In the genomic region with DNA sequence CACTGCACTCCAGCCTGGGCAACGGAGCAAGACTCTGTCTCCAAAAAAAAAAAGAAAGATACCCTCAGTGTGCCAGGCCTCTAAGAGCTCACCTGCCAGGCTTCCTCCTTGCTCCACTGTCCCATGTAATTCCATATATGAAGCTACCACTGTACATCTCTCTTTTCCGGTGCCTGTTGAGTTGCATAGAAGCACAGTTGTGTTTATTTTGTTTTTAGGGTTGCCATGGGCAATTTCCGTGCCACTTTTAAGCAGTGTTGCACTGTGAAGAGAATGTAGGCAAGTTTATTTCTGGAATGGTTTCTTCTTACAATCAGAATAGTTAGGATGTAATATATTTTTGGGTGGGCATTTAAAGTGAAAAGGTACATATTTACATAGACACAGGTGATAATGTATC, we compare ENCODE assay signal across 26 cellular contexts. TPM values are rescaled to one million over a fixed set of nuclear protein-coding genes. Genes with fewer than 3 reads are reported as not detected.
A peak's percentile ranks its signal among the peaks of the same experiment; 100 is the strongest.
DNase-seq lines count a peak whose midpoint lies in the region; ATAC-seq and TF ChIP-seq lines count a peak whose summit lies in the region.
"Had no signal": no experiment of that assay in that cellular context is flagged by ENCODE, and none has a peak within 500 bp of the region (broad histone marks: within the 10 kb centered on the region; RNA-seq: fewer than 3 reads in every experiment).

No MANE protein-coding gene starts in this region.

- H3K27ac ChIP-seq in gastroesophageal sphincter (peak overlapping the region in 3 of 4 donors; percentile 8 to 45 (median 10)), rectal smooth muscle tissue (ENCODE audit: low read depth, low read length) (peak overlapping the region; percentile 17), body of pancreas (no peak overlapping the region)
- H3K27ac ChIP-seq: right lobe of liver, stomach, upper lobe of left lung had no signal

- TF ChIP-seq CTCF in gastroesophageal sphincter (IDR thresholded peaks at IDR 0.05), result no peak
- no peak for TF ChIP-seq CTCF in body of pancreas (IDR thresholded peaks at IDR 0.05)

- H3K4me1 ChIP-seq in gastroesophageal sphincter (peaks cover 3 to 20% (median 4%) of the 10 kb centered on the region in 3 donors), rectal smooth muscle tissue (ENCODE audit: control insufficient read depth, insufficient read depth, low read length) (no peaks in the 10 kb centered on the region), body of pancreas (no peaks in the 10 kb centered on the region)
- H3K4me1 ChIP-seq: right lobe of liver had no signal

- no peak for TF ChIP-seq EP300 in gastroesophageal sphincter (IDR thresholded peaks at IDR 0.05)

- TF ChIP-seq POLR2A in gastroesophageal sphincter (IDR thresholded peaks at IDR 0.05) (no peak), body of pancreas (IDR thresholded peaks at IDR 0.05) (no peak)

- peaks cover 0 to 49% of the 10 kb centered on the region in 2 donors for H3K36me3 ChIP-seq in gastroesophageal sphincter
- H3K36me3 ChIP-seq in rectal smooth muscle tissue (ENCODE audit: control insufficient read depth, insufficient read depth, low read length), result peaks cover 3% of the 10 kb centered on the region
- no peaks in the 10 kb centered on the region for H3K36me3 ChIP-seq in body of pancreas (replicated peaks in 1 of 2; ENCODE audit: insufficient read depth in 1 of 2, low read depth in 2 of 2)
- H3K36me3 ChIP-seq: right lobe of liver had no signal

- no peaks in the 10 kb centered on the region for H3K27me3 ChIP-seq in gastroesophageal sphincter
- H3K27me3 ChIP-seq in rectal smooth muscle tissue (ENCODE audit: control insufficient read depth, insufficient read depth, low read length), result no peaks in the 10 kb centered on the region
- H3K27me3 ChIP-seq in body of pancreas, result no peaks in the 10 kb centered on the region
- H3K27me3 ChIP-seq: right lobe of liver, stomach, upper lobe of left lung had no signal

- DNase-seq in NCI-H2081 (lab: John Stamatoyannopoulos, UW) (peak; percentile 32 to 35), NCI-H2081 treated with DMSO at 0.1 percent for 48 hours (lab: John Stamatoyannopoulos, UW) (no peak), NCI-H526 (lab: John Stamatoyannopoulos, UW) (peak; percentile 77 to 85), body of pancreas (no peak), posterior cingulate gyrus (no peak)
- DNase-seq: activated CD4-positive, alpha-beta T cell treated with anti-CD3 and anti-CD28 coated beads, Interleukin-2, amount 10 ng/mL, durations not matched to agents 7 days and 5 days; activated CD8-positive, alpha-beta memory T cell treated with anti-CD3 and anti-CD28 coated beads, Interleukin-2, amount 50 U/mL, for 4 hours; activated effector memory CD4-positive, alpha-beta T cell treated with Interleukin-2 at 50 U/mL for 16 hours; activated naive CD8-positive, alpha-beta T cell treated with anti-CD3 and anti-CD28 coated beads, Interleukin-2, amount 10 ng/mL, durations not matched to agents 7 days and 5 days; effector CD8-positive, alpha-beta T cell; EL; Kasumi-1; mesendoderm; naive B cell; NCI-H2107; NCI-H82; occipital lobe; right lobe of liver; SHP77 treated with DMSO at 0.1 percent for 48 hours; stomach; T-helper 1 cell; upper lobe of left lung had no signal

- no peak overlapping the region for H3K9ac ChIP-seq in rectal smooth muscle tissue (ENCODE audit: low read length)

- intact Hi-C loops in body of pancreas (cut with DNase I) (no loop called here), posterior cingulate gyrus (cut with DNase I) (no loop called here)

- H3K4me3 ChIP-seq in gastroesophageal sphincter (no peak overlapping the region), rectal smooth muscle tissue (ENCODE audit: low read length) (no peak overlapping the region), body of pancreas (no peak overlapping the region)
- H3K4me3 ChIP-seq: right lobe of liver, stomach, upper lobe of left lung had no signal

- 10 to 35% methylated on average over 3 of the region's 3 CpGs for WGBS in gastroesophageal sphincter (ENCODE audit: low coverage in 1 of 2), 2 donors
- 72 to 85% methylated on average over 3 of the region's 3 CpGs for WGBS in body of pancreas, 2 donors

- ATAC-seq in gastroesophageal sphincter, result no peak
- no peak for ATAC-seq in GM21529 (IDR thresholded peaks at IDR 0.05; ENCODE audit: unreplicated experiment)
- no peak for ATAC-seq in body of pancreas
- ATAC-seq: esophagus mucosa, right lobe of liver had no signal

- no peaks in the 10 kb centered on the region for H3K9me3 ChIP-seq in gastroesophageal sphincter
- no peaks in the 10 kb centered on the region for H3K9me3 ChIP-seq in body of pancreas
- H3K9me3 ChIP-seq: right lobe of liver had no signal

RNA-seq across cellular contexts. Expression of gene MR1, which starts 23.3 kb away (rescaled TPM):
- total RNA-seq in gastroesophageal sphincter, result 10 to 100 TPM; 15.3 to 19.8 (median 18.2) TPM
- total RNA-seq in body of pancreas, result 1 to 10 TPM; 2.3 to 4.9 TPM

RNA-seq across cellular contexts. Expression of gene IER5, which starts 31.4 kb away (rescaled TPM):
- 10 to 100 TPM; 10.7 to 16.7 (median 14.9) TPM for total RNA-seq in gastroesophageal sphincter
- 1 to 10 TPM; 6.6 to 6.7 TPM for total RNA-seq in body of pancreas

RNA-seq across cellular contexts. Expression of gene STX6, which starts 34.4 kb away (rescaled TPM):
- 10 to 100 TPM; 16.3 to 36.3 (median 24.6) TPM for total RNA-seq in gastroesophageal sphincter
- 10 to 100 TPM in 1 of 2 donors, 1 to 10 TPM in 1; 8.6 to 10.9 TPM for total RNA-seq in body of pancreas

Comparison
In these comparisons a context has a peak if more than half of its experiments do, and no peak if none do; other contexts are left out.
1. DNase-seq: peak in NCI-H2081 (2 of 2) and NCI-H526 (2 of 2); none in NCI-H2081 treated with DMSO at 0.1 percent for 48 hours (single experiment), body of pancreas (0 of 4) and posterior cingulate gyrus (0 of 10).
2. H3K27ac ChIP-seq: peak in gastroesophageal sphincter (3 of 4) and rectal smooth muscle tissue (single experiment); none in body of pancreas (0 of 4).